Comparison of ENCODE assay signal across 14 cellular contexts in genomic region chr1:28595412-28596191, GRCh38. TPM values are rescaled to one million over a fixed set of nuclear protein-coding genes. Genes with fewer than 3 reads are reported as not detected.
DNase-seq lines count a peak whose midpoint lies in the region; ATAC-seq and TF ChIP-seq lines count a peak whose summit lies in the region.
"Had no signal": no experiment of that assay in that cellular context is flagged by ENCODE, and none has a peak within 500 bp of the region (broad histone marks: within the 10 kb centered on the region; RNA-seq: fewer than 3 reads in every experiment).

No MANE protein-coding gene starts in this region.

- H4K91ac ChIP-seq in H9 (ENCODE audit: insufficient read length, low read depth, low read length), result no peak overlapping the region

- no peak overlapping the region for H4K8ac ChIP-seq in H9 (replicated peaks; ENCODE audit: insufficient read length, low read depth, low read length)

- no peaks in the 10 kb centered on the region for H3K9me3 Mint-ChIP-seq in H9
- H3K9me3 Mint-ChIP-seq: CD4-positive, CD25-positive, alpha-beta regulatory T cell; HFFc6 had no signal

- H2BK20ac ChIP-seq in H9 (ENCODE audit: low read depth, low read length, poor library complexity, severe bottlenecking), result no peak overlapping the region

- no peak overlapping the region for H3K4ac ChIP-seq in H9 (ENCODE audit: low read depth, low read length)

- H3K14ac ChIP-seq in H9 (ENCODE audit: insufficient read depth, low read length), result no peak overlapping the region

- BruUV-seq in PC-3 (replicated peaks; lab: Mats Ljungman, UMichigan) (no TSS peak), PC-9 (replicated peaks; lab: Mats Ljungman, UMichigan) (no TSS peak)

- H3K4me3 ChIP-seq in PC-3 (ENCODE audit: low read length), result no peak overlapping the region
- no peak overlapping the region for H3K4me3 ChIP-seq in testis
- H3K4me3 ChIP-seq in PC-9, result no peak overlapping the region
- H3K4me3 ChIP-seq: GM23248 had no signal

- CTCF ChIA-PET in PC-3 (lab: Charles Lee) (no interaction called here), PC-9 (lab: Charles Lee) (no interaction called here)

- no CpG with 5 or more reads among the region's 10 CpGs for WGBS in H9 (ENCODE audit: extremely low coverage, insufficient read length, low lambda C conversion rate)
- 93 to 96% methylated on average over 10 of the region's 10 CpGs for WGBS in testis, 2 donors

- no peak overlapping the region for H2BK15ac ChIP-seq in H9 (ENCODE audit: low read depth, low read length)

- H3K36me3 ChIP-seq in PC-3 (ENCODE audit: low read depth, low read length) (no peaks in the 10 kb centered on the region), testis (ENCODE audit: low read depth, missing control alignments) (no peaks in the 10 kb centered on the region), PC-9 (ENCODE audit: low read depth) (no peaks in the 10 kb centered on the region)

- ATAC-seq in PC-3 (no peak), foreskin keratinocyte (no peak)

- H3K27ac Mint-ChIP-seq in H9, result peak overlapping the region; percentile 61 to 87 (median 84)
- H3K27ac Mint-ChIP-seq: CD4-positive, CD25-positive, alpha-beta regulatory T cell; HFFc6 had no signal

- H3K23ac ChIP-seq in H9 (ENCODE audit: insufficient read length, low read depth, low read length), result no peak overlapping the region

- no peaks in the 10 kb centered on the region for H3K9me3 ChIP-seq in H9 (ENCODE audit: control insufficient read depth, low read depth, low read length)
- no peaks in the 10 kb centered on the region for H3K9me3 ChIP-seq in PC-3 (ENCODE audit: low read length)
- no peaks in the 10 kb centered on the region for H3K9me3 ChIP-seq in testis
- no peaks in the 10 kb centered on the region for H3K9me3 ChIP-seq in PC-9 (ENCODE audit: insufficient read depth, low read depth)
- H3K9me3 ChIP-seq: Caco-2 had no signal

- no peak overlapping the region for H2AK5ac ChIP-seq in H9 (ENCODE audit: insufficient read length, low read length)

- H2BK120ac ChIP-seq in H9 (ENCODE audit: low read depth, low read length, poor library complexity, severe bottlenecking), result no peak overlapping the region

- H3K4me1 Mint-ChIP-seq in H9, result peaks cover 36 to 44% of the 10 kb centered on the region in 2 experiments

- no peaks in the 10 kb centered on the region for H3K27me3 ChIP-seq in H9 (ENCODE audit: insufficient read depth, low read length)
- no peaks in the 10 kb centered on the region for H3K27me3 ChIP-seq in PC-3 (ENCODE audit: low read length)
- no peaks in the 10 kb centered on the region for H3K27me3 ChIP-seq in foreskin keratinocyte
- no peaks in the 10 kb centered on the region for H3K27me3 ChIP-seq in testis
- H3K27me3 ChIP-seq in PC-9 (ENCODE audit: insufficient read depth, low read depth), result no peaks in the 10 kb centered on the region

- H3K79me1 ChIP-seq in H9 (ENCODE audit: insufficient read depth, low read depth, low read length, poor library complexity, severe bottlenecking), result no peaks in the 10 kb centered on the region

- no peaks in the 10 kb centered on the region for H3K79me2 ChIP-seq in H9 (ENCODE audit: insufficient read depth, low read length)
- no peaks in the 10 kb centered on the region for H3K79me2 ChIP-seq in PC-3 (ENCODE audit: low read length)
- no peaks in the 10 kb centered on the region for H3K79me2 ChIP-seq in PC-9 (ENCODE audit: low read depth)

- no peak overlapping the region for H3K27ac ChIP-seq in H9 (ENCODE audit: insufficient read length, low read depth, low read length)
- peak overlapping the region; percentile 72 for H3K27ac ChIP-seq in PC-3 (ENCODE audit: low read length)
- H3K27ac ChIP-seq in foreskin keratinocyte, result peak overlapping the region; percentile 89
- no peak overlapping the region for H3K27ac ChIP-seq in testis
- no peak overlapping the region for H3K27ac ChIP-seq in PC-9
- H3K27ac ChIP-seq: GM23248 had no signal

- no peak overlapping the region for H4K5ac ChIP-seq in H9 (ENCODE audit: insufficient read length, low read depth, low read length)

- peak overlapping the region in 1 of 2 experiments; percentile 55; a peak in 3 of 5 replicates for H3K4me3 Mint-ChIP-seq in H9
- H3K4me3 Mint-ChIP-seq: HFFc6 had no signal

- DNase-seq in H9, result no peak
- DNase-seq in PC-3, result no peak
- no peak for DNase-seq in foreskin keratinocyte
- no peak for DNase-seq in testis
- DNase-seq in stimulated activated CD4-positive, alpha-beta T cell treated with anti-CD3 and anti-CD28 coated beads, Interleukin-4, amount 100 ng/mL, for 1 hour, result no peak
- no peak for DNase-seq in PC-9
- DNase-seq: Caco-2; CD4-positive, CD25-positive, alpha-beta regulatory T cell; DMS153; HFFc6; NCI-H1417 treated with DMSO at 0.1 percent for 48 hours; NCI-H2029; NCI-H2171 had no signal

- TF ChIP-seq CTCF in H9 (conservative IDR thresholded peaks at IDR 0.05), result no peak
- TF ChIP-seq CTCF in PC-3 (conservative IDR thresholded peaks at IDR 0.05; ENCODE audit: low read depth, low read length), result no peak
- TF ChIP-seq CTCF in foreskin keratinocyte (conservative IDR thresholded peaks at IDR 0.05), result no peak
- TF ChIP-seq CTCF in testis (IDR thresholded peaks at IDR 0.05), result no peak
- TF ChIP-seq CTCF in PC-9 (conservative IDR thresholded peaks at IDR 0.05), result no peak

- H3K36me3 Mint-ChIP-seq in H9 (ENCODE audit: insufficient read depth in 1 of 3, low read depth in 3 of 3), result peaks cover 0 to 11% (median 4%) of the 10 kb centered on the region in 3 experiments; a peak in 3 of 7 replicates
- H3K36me3 Mint-ChIP-seq: CD4-positive, CD25-positive, alpha-beta regulatory T cell had no signal

- H3T11ph ChIP-seq in H9 (ENCODE audit: low read length), result no peak overlapping the region

- no peaks in the 10 kb centered on the region for H4K20me1 ChIP-seq in H9 (ENCODE audit: control insufficient read depth, insufficient read depth, insufficient read length)
- no peaks in the 10 kb centered on the region for H4K20me1 ChIP-seq in PC-3 (ENCODE audit: low read length)
- H4K20me1 ChIP-seq in PC-9 (ENCODE audit: insufficient read depth), result no peaks in the 10 kb centered on the region

- H3K9ac ChIP-seq in H9 (ENCODE audit: extremely low read depth, insufficient read length, low read length) (no peak overlapping the region), PC-3 (ENCODE audit: low read length) (peak overlapping the region; percentile 27; the same call in 1 of the 2 replicates)
- H3K9ac ChIP-seq: GM23248 had no signal

- TF ChIP-seq POLR2A in testis (IDR thresholded peaks at IDR 0.05), result no peak

- H3K23me2 ChIP-seq in H9 (ENCODE audit: insufficient read length, low read depth, low read length, poor library complexity, severe bottlenecking), result peaks cover 5% of the 10 kb centered on the region

- no peak overlapping the region for H3K4me2 ChIP-seq in H9 (ENCODE audit: insufficient read depth, insufficient read length, low read length)
- H3K4me2 ChIP-seq in PC-3 (ENCODE audit: low read length), result no peak overlapping the region
- no peak overlapping the region for H3K4me2 ChIP-seq in PC-9

- H3K9me2 ChIP-seq in PC-3 (replicated peaks; ENCODE audit: low read length) (no peaks in the 10 kb centered on the region), PC-9 (ENCODE audit: insufficient read depth) (no peaks in the 10 kb centered on the region)

- H3K27me3 Mint-ChIP-seq in H9 (ENCODE audit: low read depth), result peaks cover 7% of the 10 kb centered on the region

- H2BK12ac ChIP-seq in H9 (ENCODE audit: insufficient read length, low read depth, low read length), result no peak overlapping the region

- H3F3A ChIP-seq in PC-3 (ENCODE audit: low read length, unreplicated experiment) (no peaks in the 10 kb centered on the region), PC-9 (ENCODE audit: insufficient read depth, low read depth) (no peaks in the 10 kb centered on the region)

- H3K4me1 ChIP-seq in H9 (ENCODE audit: insufficient read depth, low read length) (peaks cover 3% of the 10 kb centered on the region; the same call in 1 of the 2 replicates), PC-3 (ENCODE audit: insufficient read depth, low read length) (peaks cover 31% of the 10 kb centered on the region), foreskin keratinocyte (peaks cover 19% of the 10 kb centered on the region), testis (peaks cover 3% of the 10 kb centered on the region), PC-9 (replicated peaks; ENCODE audit: insufficient read depth) (0 out of 2 replicates have a peak, but pooled peaks cover 5% of the 10 kb centered on the region)
- H3K4me1 ChIP-seq: Caco-2 had no signal

- intact Hi-C loops in PC-3 (cut with micrococcal nuclease), result no loop called here
- intact Hi-C loops in testis (cut with DNase I; ENCODE audit: low total_unique reads), result no loop called here
- intact Hi-C loops in PC-9 (cut with micrococcal nuclease; ENCODE audit: unreplicated experiment), result no loop called here

- no peak overlapping the region for H3K18ac ChIP-seq in H9 (ENCODE audit: insufficient read length, low read depth, low read length)

- H2AFZ ChIP-seq in H9 (ENCODE audit: low read length) (no peak overlapping the region), PC-3 (ENCODE audit: low read length) (no peak overlapping the region), PC-9 (no peak overlapping the region)
- H2AFZ ChIP-seq: GM23248 had no signal

- POLR2A ChIA-PET in PC-3 (lab: Charles Lee; ENCODE audit: unreplicated experiment), result no interaction called here
- POLR2A ChIA-PET in PC-9 (lab: Charles Lee; ENCODE audit: unreplicated experiment), result no interaction called here

- H2BK5ac ChIP-seq in H9 (ENCODE audit: insufficient read length, low read length), result no peak overlapping the region

- no peak overlapping the region for H3K56ac ChIP-seq in H9 (ENCODE audit: insufficient read length, low read depth, low read length)

RNA-seq across cellular contexts. Expression of gene RAB42, which starts 3.5 kb away (rescaled TPM):
- 13.2 and 15.6 TPM in 2 replicates for total RNA-seq in H9 (2021)
- 1.5 and 4.7 TPM in 2 replicates for total RNA-seq in PC-3 (2014; rRNA removed)
- total RNA-seq in foreskin keratinocyte, result 0.95 and 1.5 TPM in 2 replicates
- 0.74 and 1.2 TPM in 2 replicates for polyA plus RNA-seq in foreskin keratinocyte
- 1 to 10 TPM; 1.8 to 5.4 TPM for total RNA-seq in testis
- polyA plus RNA-seq in testis (ENCODE audit: insufficient read depth, low read depth, low replicate concordance), result 4.6 TPM
- total RNA-seq in PC-9 (2021), result 7.6 and 13.2 TPM in 2 replicates
- total RNA-seq: CD4-positive, CD25-positive, alpha-beta regulatory T cell had no signal
- polyA plus RNA-seq: CD4-positive, CD25-positive, alpha-beta regulatory T cell had no signal

RNA-seq across cellular contexts. Expression of gene TRNAU1AP, which starts 42.7 kb away (rescaled TPM):
- total RNA-seq in H9 (2021) (42.2 and 45.0 TPM in 2 replicates), PC-3 (2014; rRNA removed) (19.6 and 27.2 TPM in 2 replicates), foreskin keratinocyte (27.2 and 27.6 TPM in 2 replicates), testis (10 to 100 TPM; 15.5 to 22.5 TPM), PC-9 (2021) (31.7 and 43.0 TPM in 2 replicates)
- polyA plus RNA-seq in foreskin keratinocyte (45.4 and 47.9 TPM in 2 replicates), testis (ENCODE audit: insufficient read depth, low read depth, low replicate concordance) (19.8 TPM)

RNA-seq across cellular contexts. Expression of gene TAF12, which starts 47.3 kb away (rescaled TPM):
- total RNA-seq in H9 (2021), result 22.1 and 23.6 TPM in 2 replicates
- 33.0 and 44.1 TPM in 2 replicates for total RNA-seq in PC-3 (2014; rRNA removed)
- total RNA-seq in foreskin keratinocyte, result 27.5 and 27.6 TPM in 2 replicates
- 26.5 and 30.4 TPM in 2 replicates for polyA plus RNA-seq in foreskin keratinocyte
- total RNA-seq in testis, result 10 to 100 TPM; 25.7 to 37.3 TPM
- polyA plus RNA-seq in testis (ENCODE audit: insufficient read depth, low read depth, low replicate concordance), result 41.1 TPM
- total RNA-seq in PC-9 (2021), result 19.9 and 28.4 TPM in 2 replicates

RNA-seq across cellular contexts. Expression of gene RNU11, which starts 52.8 kb away (rescaled TPM):
- total RNA-seq in H9 (2021) (not detected in 2 replicates), PC-3 (2014; rRNA removed) (not detected in 2 replicates), foreskin keratinocyte (not detected in 2 replicates), testis (not detected), PC-9 (2021) (not detected in 2 replicates)
- polyA plus RNA-seq in foreskin keratinocyte (not detected in 2 replicates), testis (ENCODE audit: insufficient read depth, low read depth, low replicate concordance) (not detected)
- total RNA-seq: Caco-2; CD4-positive, CD25-positive, alpha-beta regulatory T cell; GM23248; HFFc6 had no signal
- polyA plus RNA-seq: CD4-positive, CD25-positive, alpha-beta regulatory T cell; GM23248 had no signal

Comparison
In these comparisons a context has a peak if more than half of its experiments do, and no peak if none do; other contexts are left out.
1. H3K27ac ChIP-seq: peak in PC-3 (single experiment) and foreskin keratinocyte (single experiment); none in H9 (single experiment), testis (0 of 2) and PC-9 (single experiment).